22 cellular contexts compared by ENCODE assay signal in genomic region chr5:67014191-67014590, GRCh38.
A peak's percentile ranks its signal among the peaks of the same experiment; 100 is the strongest.
DNase-seq lines count a peak whose midpoint lies in the region; ATAC-seq and TF ChIP-seq lines count a peak whose summit lies in the region.
"Had no signal": no experiment of that assay in that cellular context is flagged by ENCODE, and none has a peak within 500 bp of the region (broad histone marks: within the 10 kb centered on the region; RNA-seq: fewer than 3 reads in every experiment).

No MANE protein-coding gene starts in this region.

- H3K27ac Mint-ChIP-seq in CD4-positive, alpha-beta T cell, result no peak overlapping the region
- H3K27ac Mint-ChIP-seq in activated CD4-positive, alpha-beta memory T cell treated with anti-CD3 and anti-CD28 coated beads for 36 hours, result no peak overlapping the region
- H3K27ac Mint-ChIP-seq: activated CD8-positive, alpha-beta T cell treated with anti-CD3 and anti-CD28 coated beads, Interleukin-2, amount 10 ng/mL, durations not matched to agents 7 days and 5 days; activated naive CD4-positive, alpha-beta T cell treated with anti-CD3 and anti-CD28 coated beads, Interleukin-2, amount 50 U/mL, for 72 hours; CD8-positive, alpha-beta memory T cell had no signal

- POLR2A ChIA-PET in CD4-positive, alpha-beta T cell (lab: Charles Lee), result interaction anchor here (0.8 to 3.7 kb wide), 3 partner anchors 9 to 147 kb away, joined by 3 to 25 read pairs (median 4); no protein-coding TSS in a partner anchor
- POLR2A ChIA-PET in activated CD4-positive, alpha-beta memory T cell treated with anti-CD3 and anti-CD28 coated beads for 36 hours (lab: Charles Lee), result no interaction called here

- TF ChIP-seq CTCF in CD4-positive, alpha-beta T cell (IDR thresholded peaks at IDR 0.05), result no peak
- TF ChIP-seq CTCF in RWPE2 (IDR thresholded peaks at IDR 0.05; ENCODE audit: poor library complexity, severe bottlenecking) (no peak), esophagus muscularis mucosa (IDR thresholded peaks at IDR 0.05) (no peak), sigmoid colon (IDR thresholded peaks at IDR 0.05) (no peak), dorsolateral prefrontal cortex (IDR thresholded peaks at IDR 0.05 in 54 of 56, conservative IDR thresholded peaks at IDR 0.05 in 2 of 56; ENCODE audit: low read depth in 1 of 56, partially characterized antibody in 56 of 56) (no peak)

- no peak overlapping the region for H3K27ac ChIP-seq in CD4-positive, alpha-beta T cell (ENCODE audit: low read depth, low read length)
- H3K27ac ChIP-seq in RWPE2 (ENCODE audit: poor library complexity, severe bottlenecking), result peak overlapping the region; percentile 99
- H3K27ac ChIP-seq in esophagus muscularis mucosa (replicated peaks in 1 of 4), result peak overlapping the region; percentile 67 to 82 (median 76)
- peak overlapping the region; percentile 65 to 81 (median 76) for H3K27ac ChIP-seq in sigmoid colon
- H3K27ac ChIP-seq in dorsolateral prefrontal cortex, result peak overlapping the region in 3 of 59 donors; percentile 4 to 40 (median 5)
- H3K27ac ChIP-seq: SK-N-MC had no signal

- H3K4me3 ChIP-seq in RWPE2 (ENCODE audit: severe bottlenecking) (no peak overlapping the region), esophagus muscularis mucosa (no peak overlapping the region), sigmoid colon (no peak overlapping the region), dorsolateral prefrontal cortex (no peak overlapping the region)
- H3K4me3 ChIP-seq: Peyer's patch, prostate gland, SK-N-MC, testis had no signal

- intact Hi-C loops in CD4-positive, alpha-beta T cell (cut with DNase I, micrococcal nuclease), result no loop called here
- intact Hi-C loops in esophagus muscularis mucosa (cut with DNase I) (loop anchor here (10.0 kb wide), 1 partner anchor 1211 kb away; no protein-coding TSS in a partner anchor), sigmoid colon (cut with DNase I) (no loop called here), dorsolateral prefrontal cortex (cut with DNase I) (no loop called here)
- intact Hi-C loops in activated CD4-positive, alpha-beta memory T cell treated with anti-CD3 and anti-CD28 coated beads for 36 hours (cut with micrococcal nuclease), result no loop called here

- WGBS in esophagus muscularis mucosa, result 90% methylated on average over 5 of the region's 5 CpGs
- 96% methylated on average over 5 of the region's 5 CpGs for WGBS in sigmoid colon, 2 donors

- no peak for DNase-seq in CD4-positive, alpha-beta T cell
- DNase-seq in RWPE2 (ENCODE audit: low spot score) (no peak), esophagus muscularis mucosa (ENCODE audit: extremely low spot score) (no peak), sigmoid colon (no peak), NCI-H69 (lab: John Stamatoyannopoulos, UW) (no peak), HT-29 (ENCODE audit: low spot score) (no peak), dorsolateral prefrontal cortex (no peak)
- no peak for DNase-seq in activated CD4-positive, alpha-beta memory T cell treated with anti-CD3 and anti-CD28 coated beads for 36 hours
- DNase-seq: activated CD4-positive, CD25-positive, alpha-beta regulatory T cell; activated CD8-positive, alpha-beta T cell treated with anti-CD3 and anti-CD28 coated beads, Interleukin-2, amount 10 ng/mL, durations not matched to agents 7 days and 5 days; activated T-cell treated with anti-CD3 and anti-CD28 coated beads, Interleukin-2, amount 50 U/mL, for 48 hours; CD8-positive, alpha-beta memory T cell; DMS79; NCI-H146; NCI-H226; Peyer's patch; testis had no signal

- no peaks in the 10 kb centered on the region for H3K27me3 Mint-ChIP-seq in CD4-positive, alpha-beta T cell
- no peaks in the 10 kb centered on the region for H3K27me3 Mint-ChIP-seq in activated CD4-positive, alpha-beta memory T cell treated with anti-CD3 and anti-CD28 coated beads for 36 hours
- H3K27me3 Mint-ChIP-seq: CD8-positive, alpha-beta memory T cell had no signal

- H3K9me3 Mint-ChIP-seq in CD4-positive, alpha-beta T cell, result no peaks in the 10 kb centered on the region
- H3K9me3 Mint-ChIP-seq in activated CD4-positive, alpha-beta memory T cell treated with anti-CD3 and anti-CD28 coated beads for 36 hours, result no peaks in the 10 kb centered on the region
- H3K9me3 Mint-ChIP-seq: activated naive CD4-positive, alpha-beta T cell treated with anti-CD3 and anti-CD28 coated beads, Interleukin-2, amount 50 U/mL, for 72 hours; CD8-positive, alpha-beta memory T cell; mesothelial cell of epicardium; neural crest cell had no signal

- H3K4me3 Mint-ChIP-seq in CD4-positive, alpha-beta T cell, result peak overlapping the region; percentile 8
- no peak overlapping the region for H3K4me3 Mint-ChIP-seq in activated CD4-positive, alpha-beta memory T cell treated with anti-CD3 and anti-CD28 coated beads for 36 hours
- H3K4me3 Mint-ChIP-seq: activated CD8-positive, alpha-beta T cell treated with anti-CD3 and anti-CD28 coated beads, Interleukin-2, amount 10 ng/mL, durations not matched to agents 7 days and 5 days; CD8-positive, alpha-beta memory T cell; mesothelial cell of epicardium; neural crest cell had no signal

- peaks cover 3% of the 10 kb centered on the region; the same call in 1 of the 2 replicates for H3K36me3 ChIP-seq in RWPE2 (ENCODE audit: low read depth)
- H3K36me3 ChIP-seq in esophagus muscularis mucosa, result no peaks in the 10 kb centered on the region
- no peaks in the 10 kb centered on the region for H3K36me3 ChIP-seq in sigmoid colon
- H3K36me3 ChIP-seq: Peyer's patch, prostate gland had no signal

- no peak for ATAC-seq in CD4-positive, alpha-beta T cell (ENCODE audit: poor library complexity)
- no peak for ATAC-seq in RWPE2 (ENCODE audit: low read depth)
- ATAC-seq: activated CD8-positive, alpha-beta T cell treated with anti-CD3 and anti-CD28 coated beads, Interleukin-2, amount 10 ng/mL, durations not matched to agents 7 days and 5 days; activated naive CD4-positive, alpha-beta T cell treated with anti-CD3 and anti-CD28 coated beads, Interleukin-2, amount 50 U/mL, for 72 hours had no signal

- CTCF ChIA-PET in CD4-positive, alpha-beta T cell (lab: Charles Lee), result no interaction called here
- CTCF ChIA-PET in activated CD4-positive, alpha-beta memory T cell treated with anti-CD3 and anti-CD28 coated beads for 36 hours (lab: Charles Lee), result interaction anchor here (1.1 to 1.2 kb wide), 3 partner anchors 8 to 35 kb away, joined by 3 to 4 read pairs (median 3); no protein-coding TSS in a partner anchor

- no peaks in the 10 kb centered on the region for H3K9me3 ChIP-seq in CD4-positive, alpha-beta T cell (ENCODE audit: control insufficient read depth, low read length)
- H3K9me3 ChIP-seq in RWPE2 (ENCODE audit: severe bottlenecking) (no peaks in the 10 kb centered on the region), esophagus muscularis mucosa (no peaks in the 10 kb centered on the region), sigmoid colon (no peaks in the 10 kb centered on the region)
- H3K9me3 ChIP-seq: Peyer's patch, prostate gland, testis had no signal

- no peak for TF ChIP-seq EP300 in esophagus muscularis mucosa (IDR thresholded peaks at IDR 0.05)
- no peak for TF ChIP-seq EP300 in sigmoid colon (IDR thresholded peaks at IDR 0.05)

- peaks cover 76% of the 10 kb centered on the region for H3K4me1 ChIP-seq in RWPE2 (ENCODE audit: insufficient read depth, poor library complexity, severe bottlenecking)
- peaks cover 56 to 82% (median 61%) of the 10 kb centered on the region in 4 donors for H3K4me1 ChIP-seq in esophagus muscularis mucosa
- H3K4me1 ChIP-seq in sigmoid colon, result peaks cover 0 to 57% (median 51%) of the 10 kb centered on the region in 4 donors

- no peaks in the 10 kb centered on the region for H3K27me3 ChIP-seq in CD4-positive, alpha-beta T cell (ENCODE audit: control insufficient read depth, insufficient read depth, low read length)
- H3K27me3 ChIP-seq in RWPE2 (ENCODE audit: insufficient read depth, poor library complexity, severe bottlenecking) (no peaks in the 10 kb centered on the region), esophagus muscularis mucosa (no peaks in the 10 kb centered on the region), sigmoid colon (no peaks in the 10 kb centered on the region), dorsolateral prefrontal cortex (no peaks in the 10 kb centered on the region)
- H3K27me3 ChIP-seq: Peyer's patch, testis had no signal

- H3K36me3 Mint-ChIP-seq in CD4-positive, alpha-beta T cell (ENCODE audit: low read depth), result peaks cover 14% of the 10 kb centered on the region
- H3K36me3 Mint-ChIP-seq in activated CD4-positive, alpha-beta memory T cell treated with anti-CD3 and anti-CD28 coated beads for 36 hours, result peaks cover 5% of the 10 kb centered on the region
- H3K36me3 Mint-ChIP-seq: mesothelial cell of epicardium had no signal

- TF ChIP-seq POLR2A in esophagus muscularis mucosa (IDR thresholded peaks at IDR 0.05; ENCODE audit: low read depth) (no peak), sigmoid colon (IDR thresholded peaks at IDR 0.05) (no peak)

- H3K4me1 Mint-ChIP-seq in CD4-positive, alpha-beta T cell (ENCODE audit: low read depth), result peaks cover 70% of the 10 kb centered on the region
- peaks cover 75% of the 10 kb centered on the region for H3K4me1 Mint-ChIP-seq in activated CD4-positive, alpha-beta memory T cell treated with anti-CD3 and anti-CD28 coated beads for 36 hours (ENCODE audit: low read depth)
